ENCODE assay signal across 9 cellular contexts in genomic region chr5:159210306-159210722, GRCh38.
DNase-seq lines count a peak whose midpoint lies in the region; ATAC-seq and TF ChIP-seq lines count a peak whose summit lies in the region.
"Had no signal": no experiment of that assay in that cellular context is flagged by ENCODE, and none has a peak within 500 bp of the region (broad histone marks: within the 10 kb centered on the region; RNA-seq: fewer than 3 reads in every experiment).

No MANE protein-coding gene starts in this region.

- ATAC-seq in HG02938 (IDR thresholded peaks at IDR 0.05; ENCODE audit: unreplicated experiment) (no peak), GM21576 (IDR thresholded peaks at IDR 0.05; ENCODE audit: unreplicated experiment) (no peak), HG03442 (IDR thresholded peaks at IDR 0.05; ENCODE audit: unreplicated experiment) (no peak)

- peak overlapping the region in 1 of 5 donors; percentile 31 for H3K9ac ChIP-seq in subcutaneous abdominal adipose tissue (ENCODE audit: low read length in 5 of 5)

- no peak for TF ChIP-seq POLR2A in erythroblast (IDR thresholded peaks at IDR 0.05; ENCODE audit: low read length)

- peak; percentile 62 for DNase-seq in activated CD8-positive, alpha-beta memory T cell treated with anti-CD3 and anti-CD28 coated beads for 24 hours
- no peak for DNase-seq in activated CD8-positive, alpha-beta memory T cell treated with anti-CD3 and anti-CD28 coated beads, Interleukin-2, amount 50 U/mL, for 4 hours
- DNase-seq in SIG-M5 (lab: John Stamatoyannopoulos, UW), result peak; percentile 90
- peak; percentile 71 to 83 for DNase-seq in erythroblast (lab: John Stamatoyannopoulos, UW)
- DNase-seq: EL had no signal

- H3K4me3 ChIP-seq in subcutaneous abdominal adipose tissue (ENCODE audit: low read depth in 1 of 5, low read length in 5 of 5), result peak overlapping the region in 1 of 5 donors; percentile 96

- H3K27me3 ChIP-seq in subcutaneous abdominal adipose tissue (ENCODE audit: control insufficient read depth in 5 of 5, insufficient read depth in 4 of 5, low read length in 5 of 5), result no peaks in the 10 kb centered on the region

- H3K27ac ChIP-seq in subcutaneous abdominal adipose tissue (ENCODE audit: low read depth, low read length), result peak overlapping the region; percentile 26

- H3K4me1 ChIP-seq in subcutaneous abdominal adipose tissue (ENCODE audit: control insufficient read depth in 5 of 5, insufficient read depth in 5 of 5, low read length in 5 of 5), result peaks cover 2 to 41% (median 29%) of the 10 kb centered on the region in 5 donors

- H3K36me3 ChIP-seq in subcutaneous abdominal adipose tissue (ENCODE audit: control insufficient read depth in 5 of 5, insufficient read depth in 5 of 5, low read length in 5 of 5), result no peaks in the 10 kb centered on the region

- no peaks in the 10 kb centered on the region for H3K9me3 ChIP-seq in subcutaneous abdominal adipose tissue (ENCODE audit: control insufficient read depth in 5 of 5, low read length in 5 of 5)
